In the genomic region with DNA sequence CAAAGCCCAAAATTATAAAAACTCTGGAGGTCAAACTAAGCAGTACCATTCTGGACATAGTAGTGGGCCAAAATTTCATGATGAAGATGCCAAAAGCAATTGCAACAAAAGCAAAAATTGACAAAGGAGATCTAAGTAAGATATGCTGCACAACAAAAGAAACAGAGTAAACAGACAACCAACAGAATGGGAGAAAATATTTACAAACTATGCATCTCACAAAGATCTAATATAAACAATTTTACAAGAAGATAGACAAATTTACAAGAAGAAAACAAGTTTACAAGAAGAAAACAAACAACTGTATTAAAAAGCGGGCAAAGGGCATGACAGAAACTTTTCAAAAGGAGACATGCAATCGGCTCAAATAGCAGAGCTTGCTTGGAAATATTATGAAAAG, we compare ENCODE assay signal across 3 cellular contexts.
"Had no signal": no experiment of that assay in that cellular context is flagged by ENCODE, and none has a peak within 500 bp of the region (broad histone marks: within the 10 kb centered on the region; RNA-seq: fewer than 3 reads in every experiment).

No MANE protein-coding gene starts in this region.

- H3K4me3 ChIP-seq: GM12878 had no signal

- DNase-seq: GDM1, GF-D8 had no signal
